2 cellular contexts compared by ENCODE assay signal in the genomic region with DNA sequence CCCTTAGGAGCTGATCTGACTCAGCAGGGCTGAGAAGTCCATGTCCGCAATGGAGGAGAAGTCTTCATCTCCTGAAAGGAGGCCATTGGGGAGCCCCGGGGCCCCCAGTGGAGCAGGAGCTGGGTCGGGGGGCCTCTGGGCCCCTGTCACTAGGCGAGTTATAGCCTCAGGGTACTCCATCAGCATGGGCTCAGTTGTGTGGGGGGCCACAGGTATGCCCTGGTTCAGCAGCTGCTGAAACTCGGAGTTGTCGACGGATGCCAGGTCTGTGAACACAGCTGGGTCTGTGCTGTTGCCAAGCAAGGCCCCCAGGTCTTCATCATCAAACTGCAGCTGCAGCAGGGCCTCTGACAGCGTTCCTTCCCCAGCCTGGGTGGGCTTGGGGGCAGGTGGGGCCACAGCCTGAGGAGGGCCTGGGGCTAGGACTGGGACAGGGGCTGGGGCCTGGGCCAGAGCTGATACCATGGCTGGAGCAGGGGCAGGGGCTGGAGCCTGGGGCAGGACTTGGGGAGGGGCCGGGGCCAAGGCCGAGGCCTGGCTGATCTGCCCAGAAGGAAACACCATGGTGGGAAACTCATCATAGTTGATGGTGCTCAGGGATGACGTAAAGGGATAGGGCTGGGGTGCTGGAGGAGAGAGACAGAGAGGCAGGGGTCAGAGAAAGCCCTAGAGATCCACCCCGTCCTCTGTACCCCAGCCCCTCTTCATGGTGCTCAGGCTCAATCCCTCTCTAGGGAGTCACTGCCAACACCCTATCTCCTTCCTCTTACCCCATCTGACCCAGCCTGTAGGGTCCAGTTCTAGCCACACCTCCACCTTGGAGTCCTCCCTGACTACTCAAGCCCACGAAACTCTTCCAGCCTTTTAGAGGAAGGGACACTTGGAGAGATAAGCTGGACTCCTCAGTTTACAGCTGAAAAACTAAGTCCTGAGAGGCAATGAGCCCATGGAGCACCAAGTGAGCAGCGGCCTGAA.
TF ChIP-seq lines count a peak whose summit lies in the region.

No MANE protein-coding gene starts in this region.

TF ChIP-seq in GM12891, 5 proteins besides CTCF, POLR2A, EP300 and RAD21:
- no peak; the same call in none of the 2 replicates for TF ChIP-seq POLR2AphosphoS5 (IDR thresholded peaks at IDR 0.05; ENCODE audit: low read depth, low read length)
- no peak for TF ChIP-seq TAF1 (IDR thresholded peaks at IDR 0.05; ENCODE audit: low read depth, low read length)
- TF ChIP-seq POU2F2 (IDR thresholded peaks at IDR 0.05; ENCODE audit: low read depth, low read length), result 0 out of 2 replicates have a peak, but pooled peaks have one; percentile 18
- no peak for TF ChIP-seq PAX5 (IDR thresholded peaks at IDR 0.05; ENCODE audit: insufficient read depth, low read length, severe bottlenecking)
- no peak for TF ChIP-seq SPI1 (IDR thresholded peaks at IDR 0.05; ENCODE audit: low read depth, low read length)

TF ChIP-seq in GM12878, 131 proteins besides CTCF, POLR2A, EP300 and RAD21:
- TF ChIP-seq EGR1 (IDR thresholded peaks at IDR 0.05; ENCODE audit: borderline replicate concordance in 1 of 2, low read depth in 2 of 2, low read length in 2 of 2), result no peak
- no peak for TF ChIP-seq NKRF (conservative IDR thresholded peaks at IDR 0.05)
- no peak for TF ChIP-seq MTA3 (IDR thresholded peaks at IDR 0.05; ENCODE audit: borderline replicate concordance, low read length)
- TF ChIP-seq RFX5 (IDR thresholded peaks at IDR 0.05; ENCODE audit: low read depth, low read length), result no peak
- TF ChIP-seq KAT2A (conservative IDR thresholded peaks at IDR 0.05; ENCODE audit: control insufficient read depth, low read depth, low read length), result no peak
- no peak for TF ChIP-seq STAT1 (conservative IDR thresholded peaks at IDR 0.05)
- TF ChIP-seq ATF2 (IDR thresholded peaks at IDR 0.05; ENCODE audit: low read length), result no peak
- no peak for TF ChIP-seq NR2C1 (IDR thresholded peaks at IDR 0.05)
- no peak for TF ChIP-seq NRF1 (conservative IDR thresholded peaks at IDR 0.05; ENCODE audit: low read depth, low read length)
- TF ChIP-seq SRF (IDR thresholded peaks at IDR 0.05; ENCODE audit: low read depth in 2 of 2, low read length in 2 of 2), result no peak
- 0 out of 3 replicates have a peak, but pooled peaks have one; percentile 5 for TF ChIP-seq POU2F2 (IDR thresholded peaks at IDR 0.05; ENCODE audit: borderline replicate concordance, low read depth, low read length)
- peak; percentile 51; the same call in 1 of the 2 replicates for TF ChIP-seq POLR2AphosphoS5 (IDR thresholded peaks at IDR 0.05; ENCODE audit: low read length)
- TF ChIP-seq SMAD1 (IDR thresholded peaks at IDR 0.05; ENCODE audit: low read depth, partially characterized antibody), result no peak
- no peak for TF ChIP-seq NR2C2 (IDR thresholded peaks at IDR 0.05; ENCODE audit: borderline replicate concordance, control insufficient read depth, insufficient read length, low read depth)
- no peak for TF ChIP-seq SUPT20H (IDR thresholded peaks at IDR 0.05; ENCODE audit: borderline replicate concordance, control insufficient read depth, low read depth, low read length)
